In the genomic region with DNA sequence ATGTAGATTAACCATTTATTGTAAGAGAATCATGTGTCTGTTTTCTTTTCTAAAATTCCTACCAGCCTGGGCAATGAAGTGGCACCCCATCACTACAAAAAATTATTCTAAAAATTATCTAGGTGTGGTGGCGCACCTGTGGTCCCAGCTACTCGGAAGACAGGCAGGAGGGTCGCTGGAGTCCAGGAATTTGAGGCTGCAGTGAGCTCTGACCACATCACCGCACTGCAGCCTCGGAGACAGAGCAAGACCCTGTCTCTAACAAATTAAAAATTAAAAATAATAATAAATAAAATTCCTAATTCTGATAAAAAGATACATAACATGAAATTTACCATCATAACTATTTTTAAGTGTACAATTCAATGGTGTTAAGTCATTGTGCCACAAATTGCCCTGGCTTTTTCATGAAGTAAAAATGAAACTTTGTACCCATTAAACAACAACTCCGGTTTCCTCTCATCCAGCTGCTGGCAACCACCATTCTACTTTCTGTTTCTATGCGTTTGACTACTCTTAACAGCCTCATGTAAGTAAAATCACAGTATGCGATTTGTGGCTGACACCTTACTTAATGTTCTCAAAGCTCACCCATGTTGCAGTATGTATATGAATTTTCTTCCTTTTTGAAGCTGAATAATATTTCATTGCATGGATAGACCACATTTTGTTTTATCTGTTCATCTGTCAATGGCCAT, we compare ENCODE assay signal across 9 cellular contexts. TPM values are rescaled to one million over a fixed set of nuclear protein-coding genes. Genes with fewer than 3 reads are reported as not detected.
DNase-seq lines count a peak whose midpoint lies in the region; ATAC-seq, FAIRE-seq and TF ChIP-seq lines count a peak whose summit lies in the region.
"Had no signal": no experiment of that assay in that cellular context is flagged by ENCODE, and none has a peak within 500 bp of the region (broad histone marks: within the 10 kb centered on the region; RNA-seq: fewer than 3 reads in every experiment).

No MANE protein-coding gene starts in this region.

- peaks cover 21% of the 10 kb centered on the region for H3K4me1 Mint-ChIP-seq in activated naive CD8-positive, alpha-beta T cell treated with anti-CD3 and anti-CD28 coated beads, Interleukin-2, amount 50 U/mL, for 24 hours

- H3K4me3 Mint-ChIP-seq in activated naive CD8-positive, alpha-beta T cell treated with anti-CD3 and anti-CD28 coated beads, Interleukin-2, amount 50 U/mL, for 24 hours: peak overlapping the region; percentile 7

- DNase-seq in GM12891 (ENCODE audit: insufficient read length, low spot score): no peak
- DNase-seq in activated naive CD8-positive, alpha-beta T cell treated with anti-CD3 and anti-CD28 coated beads, Interleukin-2, amount 50 U/mL, for 24 hours: no peak
- DNase-seq in NCI-H2171 (lab: John Stamatoyannopoulos, UW): no peak
- DNase-seq in NCI-H2227 treated with DMSO at 0.1 percent for 48 hours (lab: John Stamatoyannopoulos, UW): no peak
- DNase-seq in DMS53 (lab: John Stamatoyannopoulos, UW): no peak
- DNase-seq in NCI-H2107 (lab: John Stamatoyannopoulos, UW): no peak

- TF ChIP-seq POLR2A in GM12891 (IDR thresholded peaks at IDR 0.05; ENCODE audit: low read depth, low read length): no peak

- H3K27me3 Mint-ChIP-seq in activated naive CD8-positive, alpha-beta T cell treated with anti-CD3 and anti-CD28 coated beads, Interleukin-2, amount 50 U/mL, for 24 hours: peaks cover 8% of the 10 kb centered on the region

- FAIRE-seq in GM12891 (lab: Jason Lieb, UNC): peak; percentile 93

- no peaks in the 10 kb centered on the region for H3K9me3 Mint-ChIP-seq in activated naive CD8-positive, alpha-beta T cell treated with anti-CD3 and anti-CD28 coated beads, Interleukin-2, amount 50 U/mL, for 24 hours

- H3K27ac Mint-ChIP-seq in activated naive CD8-positive, alpha-beta T cell treated with anti-CD3 and anti-CD28 coated beads, Interleukin-2, amount 50 U/mL, for 24 hours: no peak overlapping the region

- peak; percentile 93 for ATAC-seq in GM21360 (IDR thresholded peaks at IDR 0.05; ENCODE audit: unreplicated experiment)
- peak; percentile 99 for ATAC-seq in HG03439 (IDR thresholded peaks at IDR 0.05; ENCODE audit: unreplicated experiment)
- peak; percentile 98 for ATAC-seq in activated naive CD8-positive, alpha-beta T cell treated with anti-CD3 and anti-CD28 coated beads, Interleukin-2, amount 50 U/mL, for 24 hours
- ATAC-seq: sciatic nerve had no signal

- H3K36me3 Mint-ChIP-seq in activated naive CD8-positive, alpha-beta T cell treated with anti-CD3 and anti-CD28 coated beads, Interleukin-2, amount 50 U/mL, for 24 hours (ENCODE audit: low read depth): peaks cover 1% of the 10 kb centered on the region

TF ChIP-seq in GM12891, 5 proteins besides CTCF, POLR2A, EP300 and RAD21:
- TF ChIP-seq PAX5 (IDR thresholded peaks at IDR 0.05; ENCODE audit: insufficient read depth, low read length, severe bottlenecking) (no peak), TAF1 (IDR thresholded peaks at IDR 0.05; ENCODE audit: low read depth, low read length) (no peak), POU2F2 (IDR thresholded peaks at IDR 0.05; ENCODE audit: low read depth, low read length) (no peak), SPI1 (IDR thresholded peaks at IDR 0.05; ENCODE audit: low read depth, low read length) (no peak; the same call in 1 of the 2 replicates), POLR2AphosphoS5 (IDR thresholded peaks at IDR 0.05; ENCODE audit: low read depth, low read length) (no peak)

RNA-seq across cellular contexts. Expression of a gene that starts 20.6 kb away (rescaled TPM):
- polyA plus RNA-seq in GM12891 (2012; ENCODE audit: low read depth, missing spikeins): 15.1 TPM
